9 cellular contexts compared by ENCODE assay signal in genomic region chr14:104690861-104691455, GRCh38. TPM values are rescaled to one million over a fixed set of nuclear protein-coding genes. Genes with fewer than 3 reads are reported as not detected.
A peak's percentile ranks its signal among the peaks of the same experiment; 100 is the strongest.
DNase-seq lines count a peak whose midpoint lies in the region; ATAC-seq and TF ChIP-seq lines count a peak whose summit lies in the region.
"Had no signal": no experiment of that assay in that cellular context is flagged by ENCODE, and none has a peak within 500 bp of the region (broad histone marks: within the 10 kb centered on the region; RNA-seq: fewer than 3 reads in every experiment).

No MANE protein-coding gene starts in this region.

- no peaks in the 10 kb centered on the region for H3K9me3 ChIP-seq in BLaER1
- H3K9me3 ChIP-seq in colonic mucosa, result no peaks in the 10 kb centered on the region
- H3K9me3 ChIP-seq: adrenal gland had no signal

- peak overlapping the region; percentile 99 for H3K4me3 ChIP-seq in BLaER1
- H3K4me3 ChIP-seq in LNCaP clone FGC (ENCODE audit: low read depth, low read length), result peak overlapping the region; percentile 83
- H3K4me3 ChIP-seq in colonic mucosa, result peak overlapping the region; percentile 98

- H3K27ac ChIP-seq in BLaER1 (peak overlapping the region; percentile 97), colonic mucosa (peak overlapping the region; percentile 96)

- no peaks in the 10 kb centered on the region for H3K36me3 Mint-ChIP-seq in nephron (ENCODE audit: low read depth)

- peaks cover 23% of the 10 kb centered on the region for H3K4me1 Mint-ChIP-seq in nephron

- H4K20me1 ChIP-seq in BLaER1, result peaks cover 63% of the 10 kb centered on the region

- DNase-seq in LNCaP clone FGC (ENCODE audit: low read depth), result no peak
- DNase-seq in colonic mucosa, result no peak
- DNase-seq in mucosa of gallbladder (ENCODE audit: low spot score), result no peak
- no peak for DNase-seq in NCI-H446 (lab: John Stamatoyannopoulos, UW)
- DNase-seq: adrenal gland had no signal

- TF ChIP-seq CTCF in LNCaP clone FGC (IDR thresholded peaks at IDR 0.05; ENCODE audit: control insufficient read depth, extremely low read depth, insufficient read depth) (no peak), colonic mucosa (IDR thresholded peaks at IDR 0.05) (no peak), nephron (IDR thresholded peaks at IDR 0.05; ENCODE audit: unreplicated experiment in 3 of 3) (no peak)

- ATAC-seq in HG03196 (IDR thresholded peaks at IDR 0.05; ENCODE audit: unreplicated experiment) (no peak), HG03039 (IDR thresholded peaks at IDR 0.05; ENCODE audit: unreplicated experiment) (no peak)

- H3K27me3 ChIP-seq in BLaER1, result no peaks in the 10 kb centered on the region
- H3K27me3 ChIP-seq in colonic mucosa, result no peaks in the 10 kb centered on the region
- H3K27me3 ChIP-seq: adrenal gland had no signal

- peaks cover 86% of the 10 kb centered on the region for H3K4me1 ChIP-seq in BLaER1
- H3K4me1 ChIP-seq in colonic mucosa, result peaks cover 27% of the 10 kb centered on the region

- H3K27me3 Mint-ChIP-seq in nephron (ENCODE audit: low read depth), result no peaks in the 10 kb centered on the region

- peaks cover 37% of the 10 kb centered on the region for H3K36me3 ChIP-seq in BLaER1
- H3K36me3 ChIP-seq in colonic mucosa, result no peaks in the 10 kb centered on the region
- H3K36me3 ChIP-seq: adrenal gland had no signal

- H3K4me3 Mint-ChIP-seq in nephron, result peak overlapping the region; percentile 72 to 81 (median 81)

- peak overlapping the region in 1 of 3 experiments; percentile 53 for H3K27ac Mint-ChIP-seq in nephron

- H3K9ac ChIP-seq in BLaER1 (peak overlapping the region; percentile 97), colonic mucosa (ENCODE audit: low read depth in 2 of 2, low read length in 2 of 2) (peak overlapping the region; percentile 95 to 99)

- no peaks in the 10 kb centered on the region for H3K9me3 Mint-ChIP-seq in nephron

- intact Hi-C loops in colonic mucosa (cut with DNase I), result no loop called here

- H3K4me2 ChIP-seq in BLaER1, result peak overlapping the region; percentile 100

RNA-seq across cellular contexts. Expression of gene INF2, which starts 1.5 kb away (rescaled TPM):
- 100 to 1,000 TPM; 162 to 264 TPM for total RNA-seq in colonic mucosa
- total RNA-seq in mucosa of gallbladder, result 306 TPM

RNA-seq across cellular contexts. Expression of gene ADSS1, which starts 33.1 kb away (rescaled TPM):
- total RNA-seq in colonic mucosa, result 1 to 10 TPM; 3.5 to 4.0 TPM
- 49.3 TPM for total RNA-seq in mucosa of gallbladder

Comparison
In these comparisons a context has a peak if more than half of its experiments do, and no peak if none do; other contexts are left out.
1. RNA of gene ADSS1, which starts 33.1 kb away (total RNA-seq): 49.3 TPM in mucosa of gallbladder (single experiment); 3.5 to 4.0 TPM in colonic mucosa; every median in the first group is over 10 times any median in the second.
2. Peak in every context shown above with its lines, with median percentiles within 50 percentile points of each other: H3K4me3 ChIP-seq.